In the genomic region with DNA sequence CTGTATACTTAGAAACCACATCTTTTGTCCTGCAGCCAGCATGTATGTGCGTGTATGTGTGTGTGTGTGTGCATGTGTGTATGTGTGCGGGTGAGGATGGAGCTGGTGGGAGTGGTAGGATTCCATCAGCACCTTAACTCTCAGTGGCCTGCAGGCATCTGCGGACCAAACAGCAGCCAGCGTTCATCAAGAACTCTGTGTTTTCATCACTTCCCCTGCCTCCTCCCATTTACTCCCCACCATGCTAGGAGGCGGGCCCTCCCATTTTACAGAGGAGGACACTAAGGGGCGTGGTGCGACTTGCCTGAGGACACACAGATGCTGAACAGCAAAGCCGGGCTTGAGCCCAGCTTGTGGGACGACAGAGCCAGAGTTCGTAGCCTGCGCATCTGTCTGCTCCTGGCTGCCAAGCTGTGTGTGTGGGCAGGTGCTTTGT, we compare ENCODE assay signal across 1 cellular context.
TF ChIP-seq lines count a peak whose summit lies in the region.

No MANE protein-coding gene starts in this region.

TF ChIP-seq in GM12878, 131 proteins besides CTCF, POLR2A, EP300 and RAD21 (continued from another document):
- TF ChIP-seq, protein P1, sequence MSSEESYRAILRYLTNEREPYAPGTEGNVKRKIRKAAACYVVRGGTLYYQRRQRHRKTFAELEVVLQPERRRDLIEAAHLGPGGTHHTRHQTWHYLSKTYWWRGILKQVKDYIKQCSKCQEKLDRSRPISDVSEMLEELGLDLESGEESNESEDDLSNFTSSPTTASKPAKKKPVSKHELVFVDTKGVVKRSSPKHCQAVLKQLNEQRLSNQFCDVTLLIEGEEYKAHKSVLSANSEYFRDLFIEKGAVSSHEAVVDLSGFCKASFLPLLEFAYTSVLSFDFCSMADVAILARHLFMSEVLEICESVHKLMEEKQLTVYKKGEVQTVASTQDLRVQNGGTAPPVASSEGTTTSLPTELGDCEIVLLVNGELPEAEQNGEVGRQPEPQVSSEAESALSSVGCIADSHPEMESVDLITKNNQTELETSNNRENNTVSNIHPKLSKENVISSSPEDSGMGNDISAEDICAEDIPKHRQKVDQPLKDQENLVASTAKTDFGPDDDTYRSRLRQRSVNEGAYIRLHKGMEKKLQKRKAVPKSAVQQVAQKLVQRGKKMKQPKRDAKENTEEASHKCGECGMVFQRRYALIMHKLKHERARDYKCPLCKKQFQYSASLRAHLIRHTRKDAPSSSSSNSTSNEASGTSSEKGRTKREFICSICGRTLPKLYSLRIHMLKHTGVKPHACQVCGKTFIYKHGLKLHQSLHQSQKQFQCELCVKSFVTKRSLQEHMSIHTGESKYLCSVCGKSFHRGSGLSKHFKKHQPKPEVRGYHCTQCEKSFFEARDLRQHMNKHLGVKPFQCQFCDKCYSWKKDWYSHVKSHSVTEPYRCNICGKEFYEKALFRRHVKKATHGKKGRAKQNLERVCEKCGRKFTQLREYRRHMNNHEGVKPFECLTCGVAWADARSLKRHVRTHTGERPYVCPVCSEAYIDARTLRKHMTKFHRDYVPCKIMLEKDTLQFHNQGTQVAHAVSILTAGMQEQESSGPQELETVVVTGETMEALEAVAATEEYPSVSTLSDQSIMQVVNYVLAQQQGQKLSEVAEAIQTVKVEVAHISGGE (CRISPR knock-in tag; IDR thresholded peaks at IDR 0.05), result no peak
- TF ChIP-seq ZSCAN29 (IDR thresholded peaks at IDR 0.05) (no peak), MTA2 (IDR thresholded peaks at IDR 0.05; ENCODE audit: low read depth) (no peak)
